Comparison of ENCODE assay signal across 8 cellular contexts in the genomic region with DNA sequence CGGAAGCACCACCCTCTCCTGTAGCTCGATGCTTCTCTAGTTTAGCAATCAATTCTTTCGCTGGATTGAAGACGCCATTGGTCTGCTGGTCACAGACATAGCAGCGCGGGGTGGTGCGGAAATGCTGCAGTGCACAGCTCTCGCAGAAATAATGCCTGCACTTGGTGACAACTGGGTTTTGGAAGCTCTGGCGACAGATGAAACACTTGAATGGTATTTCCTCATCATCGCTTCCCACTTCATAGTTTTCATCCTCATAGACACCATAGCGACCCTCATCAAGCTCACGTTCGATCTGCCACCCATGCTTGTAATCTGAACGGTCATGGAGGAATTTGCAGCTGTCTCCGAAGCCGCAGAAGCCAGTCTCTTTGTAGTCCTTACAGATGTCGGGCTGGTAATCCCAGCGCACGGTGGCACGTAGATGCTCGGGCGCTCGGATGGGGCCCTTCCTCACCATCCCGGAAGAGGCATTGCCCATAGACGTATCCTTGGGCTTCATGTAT. TPM values are rescaled to one million over a fixed set of nuclear protein-coding genes. Genes with fewer than 3 reads are reported as not detected.
DNase-seq lines count a peak whose midpoint lies in the region; ATAC-seq and TF ChIP-seq lines count a peak whose summit lies in the region.

No MANE protein-coding gene starts in this region.

- H3K27ac Mint-ChIP-seq in activated naive CD8-positive, alpha-beta T cell treated with anti-CD3 and anti-CD28 coated beads, Interleukin-2, amount 10 ng/mL, durations not matched to agents 7 days and 5 days, result peak overlapping the region; percentile 100

- WGBS in psoas muscle, 3 donors, result 0 to 33% (median 1%) methylated on average over 25 of the region's 25 CpGs

- H3K4me3 Mint-ChIP-seq in activated naive CD8-positive, alpha-beta T cell treated with anti-CD3 and anti-CD28 coated beads, Interleukin-2, amount 10 ng/mL, durations not matched to agents 7 days and 5 days, result peak overlapping the region; percentile 98

- peaks cover 26% of the 10 kb centered on the region for H3K36me3 ChIP-seq in DOHH2 (ENCODE audit: control insufficient read depth, low read length)
- H3K36me3 ChIP-seq in HEK293 (ENCODE audit: control insufficient read depth in 2 of 2, insufficient read depth in 1 of 2, low read length in 2 of 2), result peaks cover 3 to 6% of the 10 kb centered on the region in 2 experiments
- peaks cover 0 to 5% of the 10 kb centered on the region in 2 donors for H3K36me3 ChIP-seq in psoas muscle (ENCODE audit: insufficient read depth in 1 of 2, low read depth in 1 of 2)

- no peaks in the 10 kb centered on the region for H4K20me1 ChIP-seq in DOHH2 (ENCODE audit: control insufficient read depth, insufficient read depth, low read depth, low read length)

- H3K9me3 ChIP-seq in DOHH2 (ENCODE audit: control insufficient read depth, insufficient read depth, low read length) (no peaks in the 10 kb centered on the region), HEK293 (ENCODE audit: control insufficient read depth, insufficient read depth, low read depth, low read length) (no peaks in the 10 kb centered on the region), psoas muscle (no peaks in the 10 kb centered on the region)

- no peaks in the 10 kb centered on the region for H3K9me3 Mint-ChIP-seq in activated naive CD8-positive, alpha-beta T cell treated with anti-CD3 and anti-CD28 coated beads, Interleukin-2, amount 10 ng/mL, durations not matched to agents 7 days and 5 days

- ATAC-seq in activated naive CD8-positive, alpha-beta T cell treated with anti-CD3 and anti-CD28 coated beads, Interleukin-2, amount 10 ng/mL, durations not matched to agents 7 days and 5 days (ENCODE audit: low read depth), result peak; percentile 4
- ATAC-seq in left cardiac atrium (peak; percentile 12 to 44), psoas muscle (peak in 3 of 4 donors; percentile 14 to 46 (median 38)), GM18870 (IDR thresholded peaks at IDR 0.05; ENCODE audit: unreplicated experiment) (no peak)

- H3K79me2 ChIP-seq in DOHH2 (ENCODE audit: control insufficient read depth, low read length), result peaks cover 69% of the 10 kb centered on the region

- peaks cover 8% of the 10 kb centered on the region for H3K4me1 Mint-ChIP-seq in activated naive CD8-positive, alpha-beta T cell treated with anti-CD3 and anti-CD28 coated beads, Interleukin-2, amount 10 ng/mL, durations not matched to agents 7 days and 5 days

- H3K4me2 ChIP-seq in DOHH2 (ENCODE audit: low read length), result peak overlapping the region; percentile 83

- intact Hi-C loops in left cardiac atrium (cut with DNase I), result loop anchor here in 1 of 2 donors (2.0 kb wide), 1 partner anchor 78 kb away; no protein-coding TSS in a partner anchor
- intact Hi-C loops in psoas muscle (cut with DNase I), result loop anchor here in 1 of 2 donors (2.0 to 5.0 kb wide), 2 partner anchors 16 to 78 kb away; a partner anchor contains a TSS

- CTCF ChIA-PET in HEK293 (lab: Yijun Ruan, JAX), result interaction anchor here (0.6 to 3.0 kb wide), 7 partner anchors 10 to 172 kb away, joined by 3 to 9 read pairs (median 4); no protein-coding TSS in a partner anchor

- H3K27me3 Mint-ChIP-seq in activated naive CD8-positive, alpha-beta T cell treated with anti-CD3 and anti-CD28 coated beads, Interleukin-2, amount 10 ng/mL, durations not matched to agents 7 days and 5 days, result no peaks in the 10 kb centered on the region

- H3F3A ChIP-seq in DOHH2 (ENCODE audit: control insufficient read depth, insufficient read depth), result no peaks in the 10 kb centered on the region; the same call in 1 of the 2 replicates

- POLR2A ChIA-PET in HEK293 (lab: Yijun Ruan, JAX), result interaction anchor here (0.8 to 2.9 kb wide), 7 partner anchors 10 to 265 kb away, joined by 3 to 33 read pairs (median 6); a partner anchor contains a TSS
- POLR2A ChIA-PET in activated naive CD8-positive, alpha-beta T cell treated with anti-CD3 and anti-CD28 coated beads, Interleukin-2, amount 10 ng/mL, durations not matched to agents 7 days and 5 days (lab: Charles Lee), result interaction anchor here (0.5 to 2.4 kb wide), 15 partner anchors 9 to 388 kb away, joined by 3 to 25 read pairs (median 4); a partner anchor contains a TSS

- DNase-seq in OCI-M1 (lab: John Stamatoyannopoulos, UW) (peak; percentile 51), left cardiac atrium (peak; percentile 28), psoas muscle (peak in 1 of 2 donors; percentile 21), NCI-H2196 (lab: John Stamatoyannopoulos, UW; ENCODE audit: unreplicated experiment) (no peak)
- DNase-seq in activated naive CD8-positive, alpha-beta T cell treated with anti-CD3 and anti-CD28 coated beads, Interleukin-2, amount 10 ng/mL, durations not matched to agents 7 days and 5 days, result peak; percentile 39

- H3K27ac ChIP-seq in DOHH2 (ENCODE audit: low read depth, low read length) (peak overlapping the region; percentile 88), HEK293 (ENCODE audit: extremely low read depth, low read depth, low read length) (peak overlapping the region; percentile 90), psoas muscle (peak overlapping the region; percentile 91)

- H3K4me1 ChIP-seq in DOHH2 (ENCODE audit: control insufficient read depth, low read length), result peaks cover 9% of the 10 kb centered on the region
- no peaks in the 10 kb centered on the region for H3K4me1 ChIP-seq in HEK293 (ENCODE audit: control insufficient read depth, insufficient read depth, low read length)
- H3K4me1 ChIP-seq in psoas muscle, result peaks cover 13% of the 10 kb centered on the region

- H3K27me3 ChIP-seq in DOHH2 (ENCODE audit: control insufficient read depth, low read length) (no peaks in the 10 kb centered on the region), psoas muscle (ENCODE audit: insufficient read depth in 3 of 3, low read length in 2 of 3) (no peaks in the 10 kb centered on the region)

- H3K9me2 ChIP-seq in DOHH2 (replicated peaks; ENCODE audit: control insufficient read depth, low read length), result no peaks in the 10 kb centered on the region

- TF ChIP-seq CTCF in DOHH2 (IDR thresholded peaks at IDR 0.05; ENCODE audit: low read depth, low read length, poor library complexity, severe bottlenecking), result no peak
- TF ChIP-seq CTCF in HEK293 (tag by site-specific recombination; IDR thresholded peaks at IDR 0.05), result no peak
- no peak for TF ChIP-seq CTCF in psoas muscle (IDR thresholded peaks at IDR 0.05)

- H3K36me3 Mint-ChIP-seq in activated naive CD8-positive, alpha-beta T cell treated with anti-CD3 and anti-CD28 coated beads, Interleukin-2, amount 10 ng/mL, durations not matched to agents 7 days and 5 days, result peaks cover 2% of the 10 kb centered on the region

- H3K4me3 ChIP-seq in DOHH2 (ENCODE audit: low read length) (peak overlapping the region; percentile 93), HEK293 (ENCODE audit: low read depth, low read length) (peak overlapping the region; percentile 59), psoas muscle (peak overlapping the region; percentile 61)

TF ChIP-seq in HEK293, 187 proteins besides CTCF, POLR2A, EP300 and RAD21 (continues in another document):
- TF ChIP-seq ZNF548 (tag by site-specific recombination; IDR thresholded peaks at IDR 0.05) (no peak), ZNF132 (tag by site-specific recombination; IDR thresholded peaks at IDR 0.05; ENCODE audit: borderline replicate concordance) (no peak), ZNF600 (tag by site-specific recombination; IDR thresholded peaks at IDR 0.05) (peak; percentile 43; the same call in 1 of the 2 replicates)
- TF ChIP-seq, protein P1, sequence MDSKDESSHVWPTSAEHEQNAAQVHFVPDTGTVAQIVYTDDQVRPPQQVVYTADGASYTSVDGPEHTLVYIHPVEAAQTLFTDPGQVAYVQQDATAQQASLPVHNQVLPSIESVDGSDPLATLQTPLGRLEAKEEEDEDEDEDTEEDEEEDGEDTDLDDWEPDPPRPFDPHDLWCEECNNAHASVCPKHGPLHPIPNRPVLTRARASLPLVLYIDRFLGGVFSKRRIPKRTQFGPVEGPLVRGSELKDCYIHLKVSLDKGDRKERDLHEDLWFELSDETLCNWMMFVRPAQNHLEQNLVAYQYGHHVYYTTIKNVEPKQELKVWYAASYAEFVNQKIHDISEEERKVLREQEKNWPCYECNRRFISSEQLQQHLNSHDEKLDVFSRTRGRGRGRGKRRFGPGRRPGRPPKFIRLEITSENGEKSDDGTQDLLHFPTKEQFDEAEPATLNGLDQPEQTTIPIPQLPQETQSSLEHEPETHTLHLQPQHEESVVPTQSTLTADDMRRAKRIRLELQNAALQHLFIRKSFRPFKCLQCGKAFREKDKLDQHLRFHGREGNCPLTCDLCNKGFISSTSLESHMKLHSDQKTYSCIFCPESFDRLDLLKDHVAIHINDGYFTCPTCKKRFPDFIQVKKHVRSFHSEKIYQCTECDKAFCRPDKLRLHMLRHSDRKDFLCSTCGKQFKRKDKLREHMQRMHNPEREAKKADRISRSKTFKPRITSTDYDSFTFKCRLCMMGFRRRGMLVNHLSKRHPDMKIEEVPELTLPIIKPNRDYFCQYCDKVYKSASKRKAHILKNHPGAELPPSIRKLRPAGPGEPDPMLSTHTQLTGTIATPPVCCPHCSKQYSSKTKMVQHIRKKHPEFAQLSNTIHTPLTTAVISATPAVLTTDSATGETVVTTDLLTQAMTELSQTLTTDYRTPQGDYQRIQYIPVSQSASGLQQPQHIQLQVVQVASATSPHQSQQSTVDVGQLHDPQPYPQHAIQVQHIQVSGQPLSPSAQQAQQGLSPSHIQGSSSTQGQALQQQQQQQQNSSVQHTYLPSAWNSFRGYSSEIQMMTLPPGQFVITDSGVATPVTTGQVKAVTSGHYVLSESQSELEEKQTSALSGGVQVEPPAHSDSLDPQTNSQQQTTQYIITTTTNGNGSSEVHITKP (tag by site-specific recombination; IDR thresholded peaks at IDR 0.05), result peak; percentile 68; the same call in 1 of the 2 replicates

RNA-seq across cellular contexts. Expression of a gene that starts 0.9 kb away (rescaled TPM):
- 10 to 100 TPM; 36.7 to 37.5 TPM for total RNA-seq in activated naive CD8-positive, alpha-beta T cell treated with anti-CD3 and anti-CD28 coated beads, Interleukin-2, amount 10 ng/mL, durations not matched to agents 7 days and 5 days
- total RNA-seq in left cardiac atrium (10 to 100 TPM in 1 of 2 donors, 1 to 10 TPM in 1; 8.9 to 10.9 TPM), psoas muscle (1 to 10 TPM; 5.5 to 9.7 (median 8.1) TPM)
- 10 to 100 TPM; 11.7 to 15.7 (median 14.8) TPM for polyA plus RNA-seq in psoas muscle

RNA-seq across cellular contexts. Expression of a gene that starts 1.0 kb away (rescaled TPM):
- total RNA-seq in activated naive CD8-positive, alpha-beta T cell treated with anti-CD3 and anti-CD28 coated beads, Interleukin-2, amount 10 ng/mL, durations not matched to agents 7 days and 5 days, result 10 to 100 TPM; 93.1 to 98.1 TPM
- total RNA-seq in left cardiac atrium, result 100 to 1,000 TPM; 382 to 451 TPM
- total RNA-seq in psoas muscle, result 100 to 1,000 TPM; 194 to 237 (median 217) TPM
- 100 to 1,000 TPM; 235 to 327 (median 282) TPM for polyA plus RNA-seq in psoas muscle

RNA-seq across cellular contexts. Expression of a gene that starts 17.9 kb away (rescaled TPM):
- total RNA-seq in activated naive CD8-positive, alpha-beta T cell treated with anti-CD3 and anti-CD28 coated beads, Interleukin-2, amount 10 ng/mL, durations not matched to agents 7 days and 5 days, result 10 to 100 TPM; 11.1 to 11.3 TPM
- total RNA-seq in left cardiac atrium (1 to 10 TPM; 3.6 to 3.9 TPM), psoas muscle (10 to 100 TPM in 1 of 4 donors, 1 to 10 TPM in 3; 4.2 to 10.5 (median 5.3) TPM)
- 10 to 100 TPM; 10.3 to 25.4 (median 14.9) TPM for polyA plus RNA-seq in psoas muscle

RNA-seq across cellular contexts. Expression of a gene that starts 25.0 kb away (rescaled TPM):
- not detected for total RNA-seq in activated naive CD8-positive, alpha-beta T cell treated with anti-CD3 and anti-CD28 coated beads, Interleukin-2, amount 10 ng/mL, durations not matched to agents 7 days and 5 days
- total RNA-seq in left cardiac atrium, result not detected
- not detected for total RNA-seq in psoas muscle
- under 1 TPM in 1 of 3 donors, not detected in 2; 0.19 TPM for polyA plus RNA-seq in psoas muscle
